8 cellular contexts compared by ENCODE assay signal in the genomic region with DNA sequence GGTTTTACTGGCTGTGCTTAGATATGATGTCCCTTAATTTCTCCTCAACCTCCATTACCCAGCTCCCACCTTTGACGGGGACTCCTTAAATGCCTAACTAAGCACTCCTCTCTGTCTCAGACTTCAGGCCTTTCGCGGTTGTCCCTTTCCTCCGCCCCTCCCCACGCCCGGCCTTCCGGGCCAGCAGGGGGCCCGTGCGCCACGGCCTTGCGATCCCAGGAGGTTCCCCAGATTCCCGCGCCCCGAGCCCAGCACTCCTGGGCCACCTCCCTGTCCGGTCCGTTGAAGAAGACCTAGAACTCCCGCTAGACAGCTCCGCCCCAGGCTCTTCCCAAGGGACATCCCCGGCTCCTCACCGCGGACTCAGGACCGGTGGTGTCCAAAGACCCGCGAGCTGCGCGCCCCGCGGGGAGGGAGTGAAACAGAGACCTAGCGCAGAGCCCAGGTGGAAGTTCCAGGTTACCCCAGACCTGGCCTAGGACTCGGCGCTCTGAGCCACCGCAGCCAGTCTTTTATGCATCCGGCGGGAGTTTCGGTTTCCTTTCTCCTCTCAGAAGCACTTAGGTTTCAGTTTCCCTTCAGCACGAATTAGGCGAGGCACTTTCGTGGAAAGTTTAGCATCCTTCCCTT. TPM values are rescaled to one million over a fixed set of nuclear protein-coding genes. Genes with fewer than 3 reads are reported as not detected.
DNase-seq lines count a peak whose midpoint lies in the region; ATAC-seq, FAIRE-seq and TF ChIP-seq lines count a peak whose summit lies in the region.

A gene with protein sequence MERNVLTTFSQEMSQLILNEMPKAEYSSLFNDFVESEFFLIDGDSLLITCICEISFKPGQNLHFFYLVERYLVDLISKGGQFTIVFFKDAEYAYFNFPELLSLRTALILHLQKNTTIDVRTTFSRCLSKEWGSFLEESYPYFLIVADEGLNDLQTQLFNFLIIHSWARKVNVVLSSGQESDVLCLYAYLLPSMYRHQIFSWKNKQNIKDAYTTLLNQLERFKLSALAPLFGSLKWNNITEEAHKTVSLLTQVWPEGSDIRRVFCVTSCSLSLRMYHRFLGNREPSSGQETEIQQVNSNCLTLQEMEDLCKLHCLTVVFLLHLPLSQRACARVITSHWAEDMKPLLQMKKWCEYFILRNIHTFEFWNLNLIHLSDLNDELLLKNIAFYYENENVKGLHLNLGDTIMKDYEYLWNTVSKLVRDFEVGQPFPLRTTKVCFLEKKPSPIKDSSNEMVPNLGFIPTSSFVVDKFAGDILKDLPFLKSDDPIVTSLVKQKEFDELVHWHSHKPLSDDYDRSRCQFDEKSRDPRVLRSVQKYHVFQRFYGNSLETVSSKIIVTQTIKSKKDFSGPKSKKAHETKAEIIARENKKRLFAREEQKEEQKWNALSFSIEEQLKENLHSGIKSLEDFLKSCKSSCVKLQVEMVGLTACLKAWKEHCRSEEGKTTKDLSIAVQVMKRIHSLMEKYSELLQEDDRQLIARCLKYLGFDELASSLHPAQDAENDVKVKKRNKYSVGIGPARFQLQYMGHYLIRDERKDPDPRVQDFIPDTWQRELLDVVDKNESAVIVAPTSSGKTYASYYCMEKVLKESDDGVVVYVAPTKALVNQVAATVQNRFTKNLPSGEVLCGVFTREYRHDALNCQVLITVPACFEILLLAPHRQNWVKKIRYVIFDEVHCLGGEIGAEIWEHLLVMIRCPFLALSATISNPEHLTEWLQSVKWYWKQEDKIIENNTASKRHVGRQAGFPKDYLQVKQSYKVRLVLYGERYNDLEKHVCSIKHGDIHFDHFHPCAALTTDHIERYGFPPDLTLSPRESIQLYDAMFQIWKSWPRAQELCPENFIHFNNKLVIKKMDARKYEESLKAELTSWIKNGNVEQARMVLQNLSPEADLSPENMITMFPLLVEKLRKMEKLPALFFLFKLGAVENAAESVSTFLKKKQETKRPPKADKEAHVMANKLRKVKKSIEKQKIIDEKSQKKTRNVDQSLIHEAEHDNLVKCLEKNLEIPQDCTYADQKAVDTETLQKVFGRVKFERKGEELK (N-terminal part only) (minus strand): TSS at position 487 of the 630 bp plus-strand sequence. CDS start 7,493 bp downstream, outside the sequence.

- WGBS in stomach, 5 donors: 0 to 1% (median 1%) methylated on average over 32 to 38 of the region's 38 CpGs

- H3K79me2 ChIP-seq in neural cell (replicated peaks; ENCODE audit: insufficient read depth, low read length): no peaks in the 10 kb centered on the region

- DNase-seq in DMS 273 (lab: John Stamatoyannopoulos, UW; ENCODE audit: unreplicated experiment) (peak; percentile 76), RCC 7860 (ENCODE audit: low spot score) (peak; percentile 69), fibroblast of villous mesenchyme (ENCODE audit: low read depth) (peak; percentile 87), stomach (peak; percentile 87)
- DNase-seq in activated effector memory CD4-positive, alpha-beta T cell treated with anti-CD3 and anti-CD28 coated beads, Interleukin-2, amount 50 U/mL, for 16 hours: peak; percentile 93

- FAIRE-seq in RCC 7860 (lab: Jason Lieb, UNC): peak; percentile 52

- H3K27me3 ChIP-seq in HUES48 (ENCODE audit: control insufficient read depth, insufficient read depth, low read length) (no peaks in the 10 kb centered on the region), neural cell (ENCODE audit: insufficient read depth, low read depth, low read length) (peaks cover 7% of the 10 kb centered on the region), stomach (no peaks in the 10 kb centered on the region)

- peak within 1 kb of the TSS; percentile 79 for H3K4me3 ChIP-seq in HUES48 (ENCODE audit: low read depth, low read length)
- peak within 1 kb of the TSS; percentile 88 for H3K4me3 ChIP-seq in fibroblast of villous mesenchyme (ENCODE audit: low read depth, low read length)
- H3K4me3 ChIP-seq in neural cell (ENCODE audit: low read length): peak within 1 kb of the TSS; percentile 49
- peak within 1 kb of the TSS; percentile 62 to 77 (median 74) for H3K4me3 ChIP-seq in stomach

- TF ChIP-seq EP300 in neural cell (conservative IDR thresholded peaks at IDR 0.05; ENCODE audit: poor library complexity, severe bottlenecking) (no peak), stomach (IDR thresholded peaks at IDR 0.05) (no peak)

- intact Hi-C loops in stomach (cut with DNase I; ENCODE audit: low total_unique reads): no loop called here

- peak; percentile 98 for ATAC-seq in GM21390 (IDR thresholded peaks at IDR 0.05; ENCODE audit: unreplicated experiment)

- no peak within 1 kb of the TSS for H2AFZ ChIP-seq in neural cell (ENCODE audit: low read depth, low read length)

- H3K9me2 ChIP-seq in neural cell (ENCODE audit: insufficient read depth, low read length): no peaks in the 10 kb centered on the region

- TF ChIP-seq CTCF in fibroblast of villous mesenchyme (IDR thresholded peaks at IDR 0.05; ENCODE audit: insufficient read depth, low read depth, low read length) (peak; percentile 60), neural cell (IDR thresholded peaks at IDR 0.05; ENCODE audit: poor library complexity, severe bottlenecking) (no peak), stomach (IDR thresholded peaks at IDR 0.05) (peak in 5 of 7 experiments; percentile 29 to 51 (median 42))

- H4K20me1 ChIP-seq in neural cell (ENCODE audit: insufficient read depth): no peaks in the 10 kb centered on the region

- no peaks in the 10 kb centered on the region for H3F3A ChIP-seq in neural cell (ENCODE audit: insufficient read depth, low read length, poor library complexity, severe bottlenecking)

- H3K36me3 ChIP-seq in HUES48 (ENCODE audit: control insufficient read depth, insufficient read depth, low read length) (no peaks in the 10 kb centered on the region), neural cell (ENCODE audit: insufficient read depth, low read length) (no peaks in the 10 kb centered on the region), stomach (no peaks in the 10 kb centered on the region)

- H3K4me1 ChIP-seq in HUES48 (ENCODE audit: control insufficient read depth, insufficient read depth, low read length): peaks cover 18% of the 10 kb centered on the region
- peaks cover 0 to 34% (median 11%) of the 10 kb centered on the region in 4 donors for H3K4me1 ChIP-seq in stomach

- H3K27ac ChIP-seq in HUES48 (ENCODE audit: low read depth, low read length): peak within 1 kb of the TSS; percentile 79
- no peak within 1 kb of the TSS for H3K27ac ChIP-seq in neural cell (ENCODE audit: low read length)
- peak within 1 kb of the TSS; percentile 94 to 99 (median 98) for H3K27ac ChIP-seq in stomach

- no peak for TF ChIP-seq POLR2A in stomach (IDR thresholded peaks at IDR 0.05)

- H3K4me2 ChIP-seq in neural cell (ENCODE audit: low read length): no peak within 1 kb of the TSS

- no peaks in the 10 kb centered on the region for H3K9me3 ChIP-seq in HUES48 (ENCODE audit: control insufficient read depth, insufficient read depth, low read length)
- no peaks in the 10 kb centered on the region for H3K9me3 ChIP-seq in neural cell (ENCODE audit: low read length)
- no peaks in the 10 kb centered on the region for H3K9me3 ChIP-seq in stomach

- peak within 1 kb of the TSS; percentile 84 for H3K9ac ChIP-seq in HUES48 (ENCODE audit: low read depth, low read length)
- no peak within 1 kb of the TSS for H3K9ac ChIP-seq in neural cell (ENCODE audit: low read length)

- no peak for TF ChIP-seq RAD21 in neural cell (conservative IDR thresholded peaks at IDR 0.05)

TF ChIP-seq in neural cell, 6 proteins besides CTCF, POLR2A, EP300 and RAD21:
- TF ChIP-seq, protein P1, sequence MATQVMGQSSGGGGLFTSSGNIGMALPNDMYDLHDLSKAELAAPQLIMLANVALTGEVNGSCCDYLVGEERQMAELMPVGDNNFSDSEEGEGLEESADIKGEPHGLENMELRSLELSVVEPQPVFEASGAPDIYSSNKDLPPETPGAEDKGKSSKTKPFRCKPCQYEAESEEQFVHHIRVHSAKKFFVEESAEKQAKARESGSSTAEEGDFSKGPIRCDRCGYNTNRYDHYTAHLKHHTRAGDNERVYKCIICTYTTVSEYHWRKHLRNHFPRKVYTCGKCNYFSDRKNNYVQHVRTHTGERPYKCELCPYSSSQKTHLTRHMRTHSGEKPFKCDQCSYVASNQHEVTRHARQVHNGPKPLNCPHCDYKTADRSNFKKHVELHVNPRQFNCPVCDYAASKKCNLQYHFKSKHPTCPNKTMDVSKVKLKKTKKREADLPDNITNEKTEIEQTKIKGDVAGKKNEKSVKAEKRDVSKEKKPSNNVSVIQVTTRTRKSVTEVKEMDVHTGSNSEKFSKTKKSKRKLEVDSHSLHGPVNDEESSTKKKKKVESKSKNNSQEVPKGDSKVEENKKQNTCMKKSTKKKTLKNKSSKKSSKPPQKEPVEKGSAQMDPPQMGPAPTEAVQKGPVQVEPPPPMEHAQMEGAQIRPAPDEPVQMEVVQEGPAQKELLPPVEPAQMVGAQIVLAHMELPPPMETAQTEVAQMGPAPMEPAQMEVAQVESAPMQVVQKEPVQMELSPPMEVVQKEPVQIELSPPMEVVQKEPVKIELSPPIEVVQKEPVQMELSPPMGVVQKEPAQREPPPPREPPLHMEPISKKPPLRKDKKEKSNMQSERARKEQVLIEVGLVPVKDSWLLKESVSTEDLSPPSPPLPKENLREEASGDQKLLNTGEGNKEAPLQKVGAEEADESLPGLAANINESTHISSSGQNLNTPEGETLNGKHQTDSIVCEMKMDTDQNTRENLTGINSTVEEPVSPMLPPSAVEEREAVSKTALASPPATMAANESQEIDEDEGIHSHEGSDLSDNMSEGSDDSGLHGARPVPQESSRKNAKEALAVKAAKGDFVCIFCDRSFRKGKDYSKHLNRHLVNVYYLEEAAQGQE (IDR thresholded peaks at IDR 0.05; ENCODE audit: borderline replicate concordance): no peak
- no peak for TF ChIP-seq TAF1 (IDR thresholded peaks at IDR 0.05; ENCODE audit: low read depth)
- TF ChIP-seq POLR2AphosphoS5 (IDR thresholded peaks at IDR 0.05): no peak
- no peak for TF ChIP-seq EZH2 (IDR thresholded peaks at IDR 0.05; ENCODE audit: borderline replicate concordance, insufficient read depth, low read length, poor library complexity, severe bottlenecking)
- no peak for TF ChIP-seq SMC3 (conservative IDR thresholded peaks at IDR 0.05; ENCODE audit: poor library complexity)
- no peak for TF ChIP-seq MXI1 (conservative IDR thresholded peaks at IDR 0.05; ENCODE audit: poor library complexity, severe bottlenecking)
TF ChIP-seq in neural cell: peak in this region for 0.

RNA-seq across cellular contexts. Expression of the gene that starts here (rescaled TPM):
- 17.1 and 19.0 TPM in 2 replicates for total RNA-seq in fibroblast of villous mesenchyme
- not detected in 2 replicates for polyA plus RNA-seq in neural cell
- polyA minus RNA-seq in neural cell: not detected in 2 replicates
- 10 to 100 TPM in 3 of 5 donors, 1 to 10 TPM in 2; 2.3 to 60.6 (median 12.3) TPM for total RNA-seq in stomach
- polyA plus RNA-seq in stomach: 10 to 100 TPM in 1 of 3 donors, 1 to 10 TPM in 2; 4.9 to 32.4 (median 5.6) TPM
